ENCODE assay signal across 8 cellular contexts in genomic region chr12:95217377-95218163, GRCh38. TPM values are rescaled to one million over a fixed set of nuclear protein-coding genes. Genes with fewer than 3 reads are reported as not detected.
DNase-seq lines count a peak whose midpoint lies in the region; ATAC-seq and TF ChIP-seq lines count a peak whose summit lies in the region.

Gene FGD6 (minus strand): TSS chr12:95217467. CDS start chr12:95217240, 227 bp downstream.
Gene VEZT (plus strand): TSS chr12:95217807. CDS start chr12:95217851, 44 bp downstream.

- POLR2A ChIA-PET in activated naive CD8-positive, alpha-beta T cell treated with anti-CD3 and anti-CD28 coated beads, Interleukin-2, amount 10 ng/mL, durations not matched to agents 7 days and 5 days (lab: Charles Lee), result interaction anchor here (0.6 to 2.5 kb wide), 5 partner anchors 17 to 265 kb away, joined by 3 to 13 read pairs (median 3); partner anchors contain the start of gene METAP2

- H4K20me1 ChIP-seq in osteoblast (ENCODE audit: insufficient read depth, low read length), result peaks cover 4% of the 10 kb centered on the region

- peak within 1 kb of the TSS; percentile 93 for H3K4me3 Mint-ChIP-seq in activated naive CD8-positive, alpha-beta T cell treated with anti-CD3 and anti-CD28 coated beads, Interleukin-2, amount 10 ng/mL, durations not matched to agents 7 days and 5 days
- peak within 1 kb of the TSS; percentile 97 for H3K4me3 Mint-ChIP-seq in glutamatergic neuron (ENCODE audit: unreplicated experiment)

- peak within 1 kb of the TSS; percentile 95 for H3K27ac Mint-ChIP-seq in activated naive CD8-positive, alpha-beta T cell treated with anti-CD3 and anti-CD28 coated beads, Interleukin-2, amount 10 ng/mL, durations not matched to agents 7 days and 5 days
- H3K27ac Mint-ChIP-seq in glutamatergic neuron (ENCODE audit: unreplicated experiment), result peak within 1 kb of the TSS; percentile 99

- H3K27me3 ChIP-seq in osteoblast (ENCODE audit: insufficient read depth, low read length) (no peaks in the 10 kb centered on the region), thoracic aorta (replicated peaks; ENCODE audit: insufficient read depth) (no peaks in the 10 kb centered on the region)

- H3K27ac ChIP-seq in osteoblast (ENCODE audit: low read depth, low read length), result peak within 1 kb of the TSS; percentile 95
- H3K27ac ChIP-seq in thoracic aorta, result peak within 1 kb of the TSS; percentile 97 to 99

- peaks cover 24% of the 10 kb centered on the region for H3K4me1 ChIP-seq in osteoblast (ENCODE audit: insufficient read depth, low read length)
- peaks cover 13 to 44% of the 10 kb centered on the region in 2 donors for H3K4me1 ChIP-seq in thoracic aorta (ENCODE audit: control insufficient read depth in 1 of 2, low read depth in 2 of 2)

- peak; percentile 54 for TF ChIP-seq CTCF in GM12864 (IDR thresholded peaks at IDR 0.05; ENCODE audit: low read depth, low read length, missing control alignments)
- peak; percentile 17 for TF ChIP-seq CTCF in glutamatergic neuron (IDR thresholded peaks at IDR 0.05; ENCODE audit: partially characterized antibody, unreplicated experiment)
- peak; percentile 68 for TF ChIP-seq CTCF in osteoblast (IDR thresholded peaks at IDR 0.05; ENCODE audit: extremely low read depth, low read depth, low read length)
- TF ChIP-seq CTCF in thoracic aorta (IDR thresholded peaks at IDR 0.05), result peak; percentile 53

- peak; percentile 93 for ATAC-seq in HG02623 (IDR thresholded peaks at IDR 0.05; ENCODE audit: unreplicated experiment)
- peak; percentile 96 for ATAC-seq in activated naive CD8-positive, alpha-beta T cell treated with anti-CD3 and anti-CD28 coated beads, Interleukin-2, amount 10 ng/mL, durations not matched to agents 7 days and 5 days (ENCODE audit: low read depth)
- peak; percentile 96 for ATAC-seq in thoracic aorta (ENCODE audit: insufficient number of reproducible peaks, low FRiP score, low read depth)

- H3K9me3 ChIP-seq in osteoblast (ENCODE audit: low read depth, low read length), result no peaks in the 10 kb centered on the region
- no peaks in the 10 kb centered on the region for H3K9me3 ChIP-seq in thoracic aorta

- H3K4me3 ChIP-seq in GM12864 (ENCODE audit: low read depth, low read length) (peak within 1 kb of the TSS; percentile 73), osteoblast (ENCODE audit: insufficient read depth, low read length) (peak within 1 kb of the TSS; percentile 96), thoracic aorta (peak within 1 kb of the TSS; percentile 84)

- DNase-seq in GM12864 (ENCODE audit: low read depth) (peak; percentile 97), NCI-H1092 treated with DMSO at 0.1 percent for 48 hours (lab: John Stamatoyannopoulos, UW) (peak; percentile 98), SKM-1 (lab: John Stamatoyannopoulos, UW; ENCODE audit: unreplicated experiment) (peak; percentile 67), glutamatergic neuron (peak; percentile 96), osteoblast (ENCODE audit: insufficient read length, low spot score, missing footprints) (peak; percentile 98), thoracic aorta (ENCODE audit: low spot score) (peak; percentile 97)
- DNase-seq in activated naive CD8-positive, alpha-beta T cell treated with anti-CD3 and anti-CD28 coated beads, Interleukin-2, amount 10 ng/mL, durations not matched to agents 7 days and 5 days, result peak; percentile 93

- H3K4me2 ChIP-seq in osteoblast (ENCODE audit: insufficient read depth, low read length), result peak within 1 kb of the TSS; percentile 99

- H3K79me2 ChIP-seq in osteoblast (ENCODE audit: insufficient read depth, low read length), result peaks cover 89% of the 10 kb centered on the region

- no peaks in the 10 kb centered on the region for H3K36me3 ChIP-seq in osteoblast (ENCODE audit: insufficient read depth, low read length)
- no peaks in the 10 kb centered on the region for H3K36me3 ChIP-seq in thoracic aorta

- H3K27me3 Mint-ChIP-seq in activated naive CD8-positive, alpha-beta T cell treated with anti-CD3 and anti-CD28 coated beads, Interleukin-2, amount 10 ng/mL, durations not matched to agents 7 days and 5 days, result peaks cover 9% of the 10 kb centered on the region
- H3K27me3 Mint-ChIP-seq in glutamatergic neuron (ENCODE audit: unreplicated experiment), result peaks cover 9% of the 10 kb centered on the region

- H3K9me3 Mint-ChIP-seq in activated naive CD8-positive, alpha-beta T cell treated with anti-CD3 and anti-CD28 coated beads, Interleukin-2, amount 10 ng/mL, durations not matched to agents 7 days and 5 days, result no peaks in the 10 kb centered on the region
- peaks cover 14% of the 10 kb centered on the region for H3K9me3 Mint-ChIP-seq in glutamatergic neuron (ENCODE audit: unreplicated experiment)

- peak within 1 kb of the TSS; percentile 99 for H2AFZ ChIP-seq in osteoblast (ENCODE audit: low read length)

- H3K36me3 Mint-ChIP-seq in activated naive CD8-positive, alpha-beta T cell treated with anti-CD3 and anti-CD28 coated beads, Interleukin-2, amount 10 ng/mL, durations not matched to agents 7 days and 5 days, result peaks cover 2% of the 10 kb centered on the region
- H3K36me3 Mint-ChIP-seq in glutamatergic neuron (ENCODE audit: unreplicated experiment), result no peaks in the 10 kb centered on the region

- peaks cover 16% of the 10 kb centered on the region for H3K4me1 Mint-ChIP-seq in activated naive CD8-positive, alpha-beta T cell treated with anti-CD3 and anti-CD28 coated beads, Interleukin-2, amount 10 ng/mL, durations not matched to agents 7 days and 5 days
- peaks cover 19% of the 10 kb centered on the region for H3K4me1 Mint-ChIP-seq in glutamatergic neuron (ENCODE audit: low read depth, unreplicated experiment)

RNA-seq across cellular contexts. Expression of gene FGD6, which starts in this region (rescaled TPM):
- total RNA-seq in activated naive CD8-positive, alpha-beta T cell treated with anti-CD3 and anti-CD28 coated beads, Interleukin-2, amount 10 ng/mL, durations not matched to agents 7 days and 5 days, result under 1 TPM; 0.45 to 0.64 TPM
- total RNA-seq in glutamatergic neuron (ENCODE audit: unreplicated experiment), result 42.1 TPM
- 11.9 and 14.4 TPM in 2 replicates for total RNA-seq in osteoblast
- 1 to 10 TPM; 8.4 to 9.8 TPM for total RNA-seq in thoracic aorta

RNA-seq across cellular contexts. Expression of gene VEZT, which starts in this region (rescaled TPM):
- 10 to 100 TPM; 33.7 to 37.1 TPM for total RNA-seq in activated naive CD8-positive, alpha-beta T cell treated with anti-CD3 and anti-CD28 coated beads, Interleukin-2, amount 10 ng/mL, durations not matched to agents 7 days and 5 days
- total RNA-seq in glutamatergic neuron (ENCODE audit: unreplicated experiment), result 148 TPM
- 77.1 and 86.3 TPM in 2 replicates for total RNA-seq in osteoblast
- 100 to 1,000 TPM in 1 of 2 donors, 10 to 100 TPM in 1; 58.3 to 149 TPM for total RNA-seq in thoracic aorta

Comparison
In these comparisons a context has a peak if more than half of its experiments do, and no peak if none do; other contexts are left out.
1. Peak in every context shown above with its lines: DNase-seq, ATAC-seq, H3K4me3 ChIP-seq and H3K27ac ChIP-seq.
2. CTCF ChIP-seq: peak in every context shown above with its lines; median percentile 68 in osteoblast; 54 in GM12864; 53 in thoracic aorta; 17 in glutamatergic neuron.